ENCODE assay signal across 1 cellular context in genomic region chr19:3509566-3509989, GRCh38.
TF ChIP-seq lines count a peak whose summit lies in the region.

No MANE protein-coding gene starts in this region.

TF ChIP-seq in IMR-90, 13 proteins besides CTCF, POLR2A, EP300 and RAD21:
- TF ChIP-seq RFX5 (IDR thresholded peaks at IDR 0.05; ENCODE audit: low read depth, low read length) (no peak), RCOR1 (IDR thresholded peaks at IDR 0.05; ENCODE audit: insufficient replicate concordance, low read length) (no peak), ELK1 (IDR thresholded peaks at IDR 0.05; ENCODE audit: borderline replicate concordance, low read depth, low read length) (no peak), MXI1 (IDR thresholded peaks at IDR 0.05; ENCODE audit: borderline replicate concordance, low read depth, low read length) (no peak), NFE2L2 (IDR thresholded peaks at IDR 0.05; ENCODE audit: low read depth, low read length) (no peak; the same call in 1 of the 2 replicates), BHLHE40 (IDR thresholded peaks at IDR 0.05; ENCODE audit: low read depth, low read length) (0 out of 2 replicates have a peak, but pooled peaks have one; percentile 8), CHD1 (IDR thresholded peaks at IDR 0.05; ENCODE audit: low read depth, low read length) (no peak), MAZ (IDR thresholded peaks at IDR 0.05; ENCODE audit: borderline replicate concordance, low read depth, low read length) (no peak), SMC3 (IDR thresholded peaks at IDR 0.05; ENCODE audit: low read depth, low read length) (no peak), CEBPB (IDR thresholded peaks at IDR 0.05; ENCODE audit: low read depth, low read length) (no peak), FOS (IDR thresholded peaks at IDR 0.05; ENCODE audit: low read depth, low read length) (peak; percentile 78), MAFK (IDR thresholded peaks at IDR 0.05; ENCODE audit: low read depth, low read length) (no peak)
- TF ChIP-seq, protein P1, sequence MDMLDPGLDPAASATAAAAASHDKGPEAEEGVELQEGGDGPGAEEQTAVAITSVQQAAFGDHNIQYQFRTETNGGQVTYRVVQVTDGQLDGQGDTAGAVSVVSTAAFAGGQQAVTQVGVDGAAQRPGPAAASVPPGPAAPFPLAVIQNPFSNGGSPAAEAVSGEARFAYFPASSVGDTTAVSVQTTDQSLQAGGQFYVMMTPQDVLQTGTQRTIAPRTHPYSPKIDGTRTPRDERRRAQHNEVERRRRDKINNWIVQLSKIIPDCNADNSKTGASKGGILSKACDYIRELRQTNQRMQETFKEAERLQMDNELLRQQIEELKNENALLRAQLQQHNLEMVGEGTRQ (IDR thresholded peaks at IDR 0.05; ENCODE audit: low read depth, low read length): no peak
TF ChIP-seq in IMR-90: peak in this region for 2.
